ENCODE assay signal across 35 cellular contexts in the genomic region with DNA sequence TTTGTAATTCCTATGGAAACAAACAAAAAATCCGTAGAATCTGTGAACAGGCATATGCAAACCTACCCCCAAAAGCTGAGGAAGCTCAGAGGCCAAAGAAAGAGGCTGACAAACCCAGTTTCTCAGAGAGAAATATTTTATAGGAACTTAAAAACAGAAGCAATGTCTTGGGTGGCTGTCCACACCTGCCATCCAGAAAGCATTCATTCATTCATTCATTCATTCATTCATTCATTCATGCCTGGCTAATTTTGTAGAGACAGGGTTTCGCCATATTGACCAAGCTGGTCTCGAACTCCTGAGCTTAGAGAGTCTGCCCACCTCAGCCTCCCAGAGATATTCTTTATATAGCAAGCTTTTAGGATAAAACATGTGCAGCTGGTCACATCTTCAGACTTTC.
"Had no signal": no experiment of that assay in that cellular context is flagged by ENCODE, and none has a peak within 500 bp of the region (broad histone marks: within the 10 kb centered on the region; RNA-seq: fewer than 3 reads in every experiment).

No MANE protein-coding gene starts in this region.

- H3K27me3 ChIP-seq: MG63 had no signal

- DNase-seq: Karpas-422, Kasumi-1, MG63, MM.1S, MV-4-11, NCI-H1048, NCI-H1092, NCI-H1092 treated with DMSO at 0.1 percent for 48 hours, NCI-H1105, NCI-H1105 treated with DMSO at 0.1 percent for 48 hours, NCI-H1417, NCI-H1417 treated with DMSO at 0.1 percent for 48 hours, NCI-H1436, NCI-H1436 treated with DMSO at 0.1 percent for 48 hours, NCI-H146, NCI-H1694, NCI-H1694 treated with DMSO at 0.1 percent for 48 hours, NCI-H187, NCI-H187 treated with DMSO at 0.1 percent for 48 hours, NCI-H1930, NCI-H2029, NCI-H2029 treated with DMSO at 0.1 percent for 48 hours, NCI-H2081, NCI-H2081 treated with DMSO at 0.1 percent for 48 hours, NCI-H2107, NCI-H2171, NCI-H2171 treated with DMSO at 0.1 percent for 48 hours, NCI-H2227 treated with DMSO at 0.1 percent for 48 hours, NCI-H226, NCI-H345, NCI-H446, NCI-H446 treated with DMSO at 0.1 percent for 48 hours, NCI-H510A, NCI-H510A treated with DMSO at 0.1 percent for 48 hours, NCI-H524 had no signal

- H3K4me3 ChIP-seq: MG63 had no signal
